Comparison of ENCODE assay signal across 12 cellular contexts in the genomic region with DNA sequence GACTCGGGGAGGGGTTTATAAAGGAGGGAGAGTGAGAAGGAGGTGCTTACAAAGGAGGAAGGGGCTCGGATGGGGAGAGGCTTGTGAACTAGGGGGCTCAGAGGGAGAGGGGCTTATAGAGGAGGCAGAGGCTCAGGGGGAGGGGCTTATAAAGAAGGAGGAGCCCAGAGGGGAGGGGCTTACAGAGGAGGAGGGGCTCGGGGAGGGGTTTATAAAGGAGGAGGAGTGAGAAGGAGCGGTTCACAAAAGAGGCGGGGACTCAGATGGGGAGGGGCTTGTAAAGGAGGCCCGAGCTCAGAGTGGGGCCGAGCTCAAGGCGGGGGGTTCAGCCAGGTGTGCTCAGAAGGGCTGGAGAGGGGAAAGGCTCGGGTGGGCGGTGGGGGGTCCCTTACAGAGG. TPM values are rescaled to one million over a fixed set of nuclear protein-coding genes. Genes with fewer than 3 reads are reported as not detected.
DNase-seq lines count a peak whose midpoint lies in the region; ATAC-seq, FAIRE-seq and TF ChIP-seq lines count a peak whose summit lies in the region.
"Had no signal": no experiment of that assay in that cellular context is flagged by ENCODE, and none has a peak within 500 bp of the region (broad histone marks: within the 10 kb centered on the region; RNA-seq: fewer than 3 reads in every experiment).

No MANE protein-coding gene starts in this region.

- CTCF ChIA-PET in activated CD8-positive, alpha-beta T cell treated with anti-CD3 and anti-CD28 coated beads, Interleukin-2, amount 10 ng/mL, durations not matched to agents 7 days and 5 days (lab: Charles Lee) = interaction anchor here (0.5 to 1.4 kb wide), 5 partner anchors 8 to 548 kb away, joined by 3 to 12 read pairs (median 3); no protein-coding TSS in a partner anchor
- CTCF ChIA-PET in HepG2 (lab: Yijun Ruan, JAX; ENCODE audit: low intra/inter-chr PET ratio, low total read pairs) = interaction anchor here (1.0 kb wide), 1 partner anchor 153 kb away, joined by 3 read pairs; no protein-coding TSS in a partner anchor

- H3K27ac ChIP-seq in HepG2 (ENCODE audit: extremely low read length, insufficient read depth, low read length) (peak overlapping the region; percentile 18), ascending aorta (no peak overlapping the region)

- ATAC-seq in activated CD8-positive, alpha-beta T cell treated with anti-CD3 and anti-CD28 coated beads, Interleukin-2, amount 10 ng/mL, durations not matched to agents 7 days and 5 days = peak; percentile 25
- peak; percentile 62 for ATAC-seq in HepG2
- no peak for ATAC-seq in GM21528 (IDR thresholded peaks at IDR 0.05; ENCODE audit: low FRiP score, unreplicated experiment)
- ATAC-seq in HG02588 (IDR thresholded peaks at IDR 0.05; ENCODE audit: unreplicated experiment) = no peak

- TF ChIP-seq POLR2A in HepG2 (IDR thresholded peaks at IDR 0.05; ENCODE audit: insufficient read depth in 1 of 2, low read depth in 2 of 2, low read length in 2 of 2) = no peak

- POLR2A ChIA-PET in activated CD8-positive, alpha-beta T cell treated with anti-CD3 and anti-CD28 coated beads, Interleukin-2, amount 10 ng/mL, durations not matched to agents 7 days and 5 days (lab: Charles Lee) = interaction anchor here (0.9 to 1.2 kb wide), 3 partner anchors 15 to 27 kb away, joined by 4 to 5 read pairs (median 5); partner anchors contain the start of genes DOHH and FZR1
- POLR2A ChIA-PET in HepG2 (lab: Yijun Ruan, JAX) = interaction anchor here (0.6 to 3.0 kb wide), 8 partner anchors 9 to 195 kb away, joined by 3 to 24 read pairs (median 6); partner anchors contain the start of genes DOHH and MFSD12

- H3K27ac Mint-ChIP-seq in activated CD8-positive, alpha-beta T cell treated with anti-CD3 and anti-CD28 coated beads, Interleukin-2, amount 10 ng/mL, durations not matched to agents 7 days and 5 days = no peak overlapping the region

- H3K9me3 ChIP-seq in HepG2 (ENCODE audit: low read length) (no peaks in the 10 kb centered on the region), ascending aorta (no peaks in the 10 kb centered on the region)

- no peaks in the 10 kb centered on the region for H3K9me3 Mint-ChIP-seq in activated CD8-positive, alpha-beta T cell treated with anti-CD3 and anti-CD28 coated beads, Interleukin-2, amount 10 ng/mL, durations not matched to agents 7 days and 5 days (ENCODE audit: insufficient read depth)
- H3K9me3 Mint-ChIP-seq: activated naive CD8-positive, alpha-beta T cell treated with anti-CD3 and anti-CD28 coated beads, Interleukin-2, amount 10 ng/mL, durations not matched to agents 7 days and 5 days had no signal

- H3K36me3 ChIP-seq in HepG2 (replicated peaks in 1 of 2; ENCODE audit: control insufficient read depth in 1 of 2, insufficient read depth in 2 of 2, low read length in 2 of 2) (no peaks in the 10 kb centered on the region), ascending aorta (no peaks in the 10 kb centered on the region)

- H3K79me2 ChIP-seq in HepG2 (ENCODE audit: insufficient read depth, low read length) = no peaks in the 10 kb centered on the region

- H2AFZ ChIP-seq in HepG2 (ENCODE audit: low read length) = no peak overlapping the region

- TF ChIP-seq EP300 in HepG2 (IDR thresholded peaks at IDR 0.05; ENCODE audit: low read depth in 2 of 2, low read length in 2 of 2) (no peak), HepG2 (CRISPR knock-in tag; IDR thresholded peaks at IDR 0.05; ENCODE audit: borderline replicate concordance) (no peak)

- H3K27me3 Mint-ChIP-seq in activated CD8-positive, alpha-beta T cell treated with anti-CD3 and anti-CD28 coated beads, Interleukin-2, amount 10 ng/mL, durations not matched to agents 7 days and 5 days (ENCODE audit: low read depth) = no peaks in the 10 kb centered on the region

- FAIRE-seq in HepG2 (lab: Jason Lieb, UNC) = no peak

- H3K4me1 Mint-ChIP-seq in activated CD8-positive, alpha-beta T cell treated with anti-CD3 and anti-CD28 coated beads, Interleukin-2, amount 10 ng/mL, durations not matched to agents 7 days and 5 days (ENCODE audit: low read depth) = peaks cover 16% of the 10 kb centered on the region

- H3K4me1 ChIP-seq in HepG2 (ENCODE audit: insufficient read depth, low read length) (peaks cover 20% of the 10 kb centered on the region), ascending aorta (no peaks in the 10 kb centered on the region)

- BruUV-seq in HepG2 (replicated peaks; lab: Mats Ljungman, UMichigan) = no TSS peak

- peak overlapping the region; percentile 61 for H3K4me2 ChIP-seq in HepG2 (ENCODE audit: low read depth, low read length)

- in situ Hi-C loops in HepG2 (cut with HindIII; ENCODE audit: extremely low pct_ligation_motif_present, low pct_unique_long_range_greater_than_20kb) = no loop called here

- H3K4me3 Mint-ChIP-seq in activated CD8-positive, alpha-beta T cell treated with anti-CD3 and anti-CD28 coated beads, Interleukin-2, amount 10 ng/mL, durations not matched to agents 7 days and 5 days = no peak overlapping the region

- 0 out of 2 replicates have a peak overlapping the region, but pooled peaks have one; percentile 28 for H3K9ac ChIP-seq in HepG2 (ENCODE audit: insufficient read depth, low read depth, low read length)

- no peak for TF ChIP-seq CTCF in HepG2 (CRISPR knock-in tag; IDR thresholded peaks at IDR 0.05)
- TF ChIP-seq CTCF in ascending aorta (IDR thresholded peaks at IDR 0.05) = no peak

- H3K27me3 ChIP-seq in HepG2 (ENCODE audit: control insufficient read depth in 1 of 2, insufficient read depth in 2 of 2, low read length in 2 of 2) (no peaks in the 10 kb centered on the region), ascending aorta (peaks cover 2% of the 10 kb centered on the region)

- intact Hi-C loops in HepG2 (cut with micrococcal nuclease; ENCODE audit: unreplicated experiment) (no loop called here), ascending aorta (cut with DNase I) (no loop called here)

- H4K20me1 ChIP-seq in HepG2 (ENCODE audit: insufficient read depth, low read length) = no peaks in the 10 kb centered on the region

- DNase-seq in COLO829 (ENCODE audit: low spot score) (peak; percentile 61), HT-29 (ENCODE audit: low spot score) (peak; percentile 31), HepG2 (ENCODE audit: low spot score) (no peak), ascending aorta (ENCODE audit: low spot score in 2 of 2) (no peak)
- peak; percentile 56 for DNase-seq in activated CD8-positive, alpha-beta T cell treated with anti-CD3 and anti-CD28 coated beads, Interleukin-2, amount 10 ng/mL, durations not matched to agents 7 days and 5 days

- peak overlapping the region; percentile 44 to 67 (median 60); a peak in 4 of 6 replicates for H3K4me3 ChIP-seq in HepG2 (replicated peaks in 1 of 3; ENCODE audit: insufficient read depth in 1 of 3, low read depth in 2 of 3, low read length in 3 of 3)
- no peak overlapping the region for H3K4me3 ChIP-seq in ascending aorta

- 27% methylated on average over 10 of the region's 10 CpGs for WGBS in HepG2 (ENCODE audit: low lambda C conversion rate)

- no peak for TF ChIP-seq RAD21 in HepG2 (CRISPR knock-in tag; IDR thresholded peaks at IDR 0.05)

- H3K36me3 Mint-ChIP-seq in activated CD8-positive, alpha-beta T cell treated with anti-CD3 and anti-CD28 coated beads, Interleukin-2, amount 10 ng/mL, durations not matched to agents 7 days and 5 days (ENCODE audit: low read depth) = no peaks in the 10 kb centered on the region
- H3K36me3 Mint-ChIP-seq: activated naive CD8-positive, alpha-beta T cell treated with anti-CD3 and anti-CD28 coated beads, Interleukin-2, amount 10 ng/mL, durations not matched to agents 7 days and 5 days had no signal

RNA-seq across cellular contexts. Expression of gene SMIM24, which starts 0.5 kb away (rescaled TPM):
- 0.58 and 2.5 TPM in 2 replicates for total RNA-seq in HT-29 (2014; rRNA removed; shearing (Covaris generic))
- total RNA-seq in activated CD8-positive, alpha-beta T cell treated with anti-CD3 and anti-CD28 coated beads, Interleukin-2, amount 10 ng/mL, durations not matched to agents 7 days and 5 days = 1 to 10 TPM; 2.5 to 3.5 TPM
- total RNA-seq in HepG2 (2016; rRNA removed; fragmentation: Illumina TruSeq; extraction: Trizol) (47.4 and 70.6 TPM in 2 replicates), ascending aorta (not detected)
- total RNA-seq in HepG2 (2016; cell fraction: cytosol; rRNA removed; fragmentation: Illumina TruSeq; extraction: Trizol; ENCODE audit: low read depth) = 29.6 and 43.2 TPM in 2 replicates
- total RNA-seq in HepG2 (2016; cell fraction: insoluble cytoplasmic fraction; rRNA removed; fragmentation: Illumina TruSeq; extraction: Trizol) = 47.9 and 76.1 TPM in 2 replicates
- 38.7 and 54.4 TPM in 2 replicates for total RNA-seq in HepG2 (2016; cell fraction: membrane; rRNA removed; fragmentation: Illumina TruSeq; extraction: Trizol)
- total RNA-seq in HepG2 (2016; cell fraction: nucleus; rRNA removed; fragmentation: Illumina TruSeq; extraction: Trizol) = 42.5 and 49.4 TPM in 2 replicates
- polyA plus RNA-seq in HepG2 (2011; rRNA removed) = 9.0 and 11.2 TPM in 2 replicates
- polyA plus RNA-seq in HepG2 (2011; cell fraction: cytosol; rRNA removed) = 9.6 and 9.7 TPM in 2 replicates
- 3.7 and 4.5 TPM in 2 replicates for polyA plus RNA-seq in HepG2 (2011; cell fraction: nucleus; rRNA removed)
- 11.7 and 27.5 TPM in 2 replicates for polyA plus RNA-seq in HepG2 (2012)
- 59.2 and 77.1 TPM in 2 replicates for polyA plus RNA-seq in HepG2 (2016; cell fraction: cytosol; fragmentation: Illumina TruSeq; extraction: Trizol; ENCODE audit: low read depth)
- 77.8 and 93.1 TPM in 2 replicates for polyA plus RNA-seq in HepG2 (2016; cell fraction: insoluble cytoplasmic fraction; fragmentation: Illumina TruSeq; extraction: Trizol; ENCODE audit: low read depth)
- 72.5 and 86.0 TPM in 2 replicates for polyA plus RNA-seq in HepG2 (2016; cell fraction: membrane; fragmentation: Illumina TruSeq; extraction: Trizol; ENCODE audit: low read depth)
- 132 and 146 TPM in 2 replicates for polyA plus RNA-seq in HepG2 (2016; cell fraction: nucleus; fragmentation: Illumina TruSeq; extraction: Trizol; ENCODE audit: insufficient read depth, low read depth)
- 0.51 and 3.8 TPM in 2 replicates for polyA minus RNA-seq in HepG2 (2011; rRNA and poly(A)+ RNA removed; ENCODE audit: low replicate concordance)
- polyA minus RNA-seq in HepG2 (2011; cell fraction: cytosol; rRNA and poly(A)+ RNA removed) = 3.0 and 6.0 TPM in 2 replicates
- polyA minus RNA-seq in HepG2 (2011; cell fraction: nucleus; rRNA and poly(A)+ RNA removed) = 0.64 and 1.4 TPM in 2 replicates
- total RNA-seq: lung microvascular endothelial cell, urinary bladder had no signal
- polyA plus RNA-seq: urinary bladder had no signal

RNA-seq across cellular contexts. Expression of gene SMIM44, which starts 3.4 kb away (rescaled TPM):
- 0.60 and 1.4 TPM in 2 replicates for total RNA-seq in HT-29 (2014; rRNA removed; shearing (Covaris generic))
- total RNA-seq in activated CD8-positive, alpha-beta T cell treated with anti-CD3 and anti-CD28 coated beads, Interleukin-2, amount 10 ng/mL, durations not matched to agents 7 days and 5 days = not detected
- total RNA-seq in HepG2 (2016; rRNA removed; fragmentation: Illumina TruSeq; extraction: Trizol) = not detected in 2 replicates
- total RNA-seq in HepG2 (2016; cell fraction: cytosol; rRNA removed; fragmentation: Illumina TruSeq; extraction: Trizol; ENCODE audit: low read depth) = not detected in 2 replicates
- not detected in 2 replicates for total RNA-seq in HepG2 (2016; cell fraction: insoluble cytoplasmic fraction; rRNA removed; fragmentation: Illumina TruSeq; extraction: Trizol)
- total RNA-seq in HepG2 (2016; cell fraction: membrane; rRNA removed; fragmentation: Illumina TruSeq; extraction: Trizol) = not detected in 2 replicates
- total RNA-seq in HepG2 (2016; cell fraction: nucleus; rRNA removed; fragmentation: Illumina TruSeq; extraction: Trizol) = not detected in 2 replicates
- not detected in 2 replicates for polyA plus RNA-seq in HepG2 (2011; rRNA removed)
- polyA plus RNA-seq in HepG2 (2011; cell fraction: cytosol; rRNA removed) = not detected in 2 replicates
- not detected in 2 replicates for polyA plus RNA-seq in HepG2 (2011; cell fraction: nucleus; rRNA removed)
- polyA plus RNA-seq in HepG2 (2012) = not detected in 2 replicates
- polyA plus RNA-seq in HepG2 (2016; cell fraction: cytosol; fragmentation: Illumina TruSeq; extraction: Trizol; ENCODE audit: low read depth) = not detected in 2 replicates
- polyA plus RNA-seq in HepG2 (2016; cell fraction: insoluble cytoplasmic fraction; fragmentation: Illumina TruSeq; extraction: Trizol; ENCODE audit: low read depth) = not detected in 2 replicates
- polyA plus RNA-seq in HepG2 (2016; cell fraction: membrane; fragmentation: Illumina TruSeq; extraction: Trizol; ENCODE audit: low read depth) = not detected in 2 replicates
- polyA plus RNA-seq in HepG2 (2016; cell fraction: nucleus; fragmentation: Illumina TruSeq; extraction: Trizol; ENCODE audit: insufficient read depth, low read depth) = not detected in 2 replicates
- not detected in 2 replicates for polyA minus RNA-seq in HepG2 (2011; rRNA and poly(A)+ RNA removed; ENCODE audit: low replicate concordance)
- polyA minus RNA-seq in HepG2 (2011; cell fraction: cytosol; rRNA and poly(A)+ RNA removed) = not detected in 2 replicates
- polyA minus RNA-seq in HepG2 (2011; cell fraction: nucleus; rRNA and poly(A)+ RNA removed) = not detected in 2 replicates
- total RNA-seq in ascending aorta = not detected
- total RNA-seq: activated naive CD8-positive, alpha-beta T cell treated with anti-CD3 and anti-CD28 coated beads, Interleukin-2, amount 10 ng/mL, durations not matched to agents 7 days and 5 days; LHCN-M2; lung microvascular endothelial cell; urinary bladder had no signal
- polyA plus RNA-seq: esophagus, urinary bladder had no signal

RNA-seq across cellular contexts. Expression of gene DOHH, which starts 20.7 kb away (rescaled TPM):
- 46.8 and 52.8 TPM in 2 replicates for total RNA-seq in HT-29 (2014; rRNA removed; shearing (Covaris generic))
- total RNA-seq in activated CD8-positive, alpha-beta T cell treated with anti-CD3 and anti-CD28 coated beads, Interleukin-2, amount 10 ng/mL, durations not matched to agents 7 days and 5 days = 10 to 100 TPM; 14.6 to 16.1 TPM
- 10.3 and 13.7 TPM in 2 replicates for total RNA-seq in HepG2 (2016; rRNA removed; fragmentation: Illumina TruSeq; extraction: Trizol)
- 2.2 TPM in 2 replicates for total RNA-seq in HepG2 (2016; cell fraction: cytosol; rRNA removed; fragmentation: Illumina TruSeq; extraction: Trizol; ENCODE audit: low read depth)
- 10.1 and 13.2 TPM in 2 replicates for total RNA-seq in HepG2 (2016; cell fraction: insoluble cytoplasmic fraction; rRNA removed; fragmentation: Illumina TruSeq; extraction: Trizol)
- total RNA-seq in HepG2 (2016; cell fraction: membrane; rRNA removed; fragmentation: Illumina TruSeq; extraction: Trizol) = 5.2 and 7.2 TPM in 2 replicates
- 5.0 and 6.8 TPM in 2 replicates for total RNA-seq in HepG2 (2016; cell fraction: nucleus; rRNA removed; fragmentation: Illumina TruSeq; extraction: Trizol)
- 3.5 and 4.8 TPM in 2 replicates for polyA plus RNA-seq in HepG2 (2011; rRNA removed)
- polyA plus RNA-seq in HepG2 (2011; cell fraction: cytosol; rRNA removed) = 4.6 and 9.1 TPM in 2 replicates
- 7.4 and 8.4 TPM in 2 replicates for polyA plus RNA-seq in HepG2 (2011; cell fraction: nucleus; rRNA removed)
- 4.7 and 7.0 TPM in 2 replicates for polyA plus RNA-seq in HepG2 (2012)
- 1.5 and 2.2 TPM in 2 replicates for polyA plus RNA-seq in HepG2 (2016; cell fraction: cytosol; fragmentation: Illumina TruSeq; extraction: Trizol; ENCODE audit: low read depth)
- 12.2 and 13.2 TPM in 2 replicates for polyA plus RNA-seq in HepG2 (2016; cell fraction: insoluble cytoplasmic fraction; fragmentation: Illumina TruSeq; extraction: Trizol; ENCODE audit: low read depth)
- 3.7 and 4.3 TPM in 2 replicates for polyA plus RNA-seq in HepG2 (2016; cell fraction: membrane; fragmentation: Illumina TruSeq; extraction: Trizol; ENCODE audit: low read depth)
- 10.0 and 11.0 TPM in 2 replicates for polyA plus RNA-seq in HepG2 (2016; cell fraction: nucleus; fragmentation: Illumina TruSeq; extraction: Trizol; ENCODE audit: insufficient read depth, low read depth)
- 5.5 and 8.1 TPM in 2 replicates for polyA minus RNA-seq in HepG2 (2011; rRNA and poly(A)+ RNA removed; ENCODE audit: low replicate concordance)
- polyA minus RNA-seq in HepG2 (2011; cell fraction: cytosol; rRNA and poly(A)+ RNA removed) = 4.5 and 6.8 TPM in 2 replicates
- 3.5 and 5.0 TPM in 2 replicates for polyA minus RNA-seq in HepG2 (2011; cell fraction: nucleus; rRNA and poly(A)+ RNA removed)
- total RNA-seq in ascending aorta = 40.9 TPM

RNA-seq across cellular contexts. Expression of gene FZR1, which starts 26.3 kb away (rescaled TPM):
- total RNA-seq in HT-29 (2014; rRNA removed; shearing (Covaris generic)) = 49.8 and 62.5 TPM in 2 replicates
- 10 to 100 TPM; 72.7 to 81.6 TPM for total RNA-seq in activated CD8-positive, alpha-beta T cell treated with anti-CD3 and anti-CD28 coated beads, Interleukin-2, amount 10 ng/mL, durations not matched to agents 7 days and 5 days
- total RNA-seq in HepG2 (2016; rRNA removed; fragmentation: Illumina TruSeq; extraction: Trizol) = 18.3 and 29.0 TPM in 2 replicates
- 7.3 and 8.3 TPM in 2 replicates for total RNA-seq in HepG2 (2016; cell fraction: cytosol; rRNA removed; fragmentation: Illumina TruSeq; extraction: Trizol; ENCODE audit: low read depth)
- 14.2 and 28.7 TPM in 2 replicates for total RNA-seq in HepG2 (2016; cell fraction: insoluble cytoplasmic fraction; rRNA removed; fragmentation: Illumina TruSeq; extraction: Trizol)
- total RNA-seq in HepG2 (2016; cell fraction: membrane; rRNA removed; fragmentation: Illumina TruSeq; extraction: Trizol) = 11.9 and 12.1 TPM in 2 replicates
- total RNA-seq in HepG2 (2016; cell fraction: nucleus; rRNA removed; fragmentation: Illumina TruSeq; extraction: Trizol) = 13.9 and 16.7 TPM in 2 replicates
- polyA plus RNA-seq in HepG2 (2011; rRNA removed) = 30.8 and 39.2 TPM in 2 replicates
- 14.2 and 18.0 TPM in 2 replicates for polyA plus RNA-seq in HepG2 (2011; cell fraction: cytosol; rRNA removed)
- polyA plus RNA-seq in HepG2 (2011; cell fraction: nucleus; rRNA removed) = 95.9 and 102 TPM in 2 replicates
- polyA plus RNA-seq in HepG2 (2012) = 24.3 and 37.8 TPM in 2 replicates
- polyA plus RNA-seq in HepG2 (2016; cell fraction: cytosol; fragmentation: Illumina TruSeq; extraction: Trizol; ENCODE audit: low read depth) = 1.6 and 2.9 TPM in 2 replicates
- 17.3 and 26.9 TPM in 2 replicates for polyA plus RNA-seq in HepG2 (2016; cell fraction: insoluble cytoplasmic fraction; fragmentation: Illumina TruSeq; extraction: Trizol; ENCODE audit: low read depth)
- 6.0 and 6.7 TPM in 2 replicates for polyA plus RNA-seq in HepG2 (2016; cell fraction: membrane; fragmentation: Illumina TruSeq; extraction: Trizol; ENCODE audit: low read depth)
- polyA plus RNA-seq in HepG2 (2016; cell fraction: nucleus; fragmentation: Illumina TruSeq; extraction: Trizol; ENCODE audit: insufficient read depth, low read depth) = 52.3 and 54.5 TPM in 2 replicates
- polyA minus RNA-seq in HepG2 (2011; rRNA and poly(A)+ RNA removed; ENCODE audit: low replicate concordance) = 18.4 and 43.6 TPM in 2 replicates
- polyA minus RNA-seq in HepG2 (2011; cell fraction: cytosol; rRNA and poly(A)+ RNA removed) = 15.1 and 16.5 TPM in 2 replicates
- polyA minus RNA-seq in HepG2 (2011; cell fraction: nucleus; rRNA and poly(A)+ RNA removed) = 17.9 and 24.6 TPM in 2 replicates
- total RNA-seq in ascending aorta = 56.8 TPM

RNA-seq across cellular contexts. Expression of gene TEKTIP1, which starts 59.2 kb away (rescaled TPM):
- not detected in 2 replicates for total RNA-seq in HT-29 (2014; rRNA removed; shearing (Covaris generic))
- 1 to 10 TPM; 8.3 to 9.4 TPM for total RNA-seq in activated CD8-positive, alpha-beta T cell treated with anti-CD3 and anti-CD28 coated beads, Interleukin-2, amount 10 ng/mL, durations not matched to agents 7 days and 5 days
- not detected in 2 replicates for total RNA-seq in HepG2 (2016; rRNA removed; fragmentation: Illumina TruSeq; extraction: Trizol)
- total RNA-seq in HepG2 (2016; cell fraction: cytosol; rRNA removed; fragmentation: Illumina TruSeq; extraction: Trizol; ENCODE audit: low read depth) = not detected in 2 replicates
- not detected in 2 replicates for total RNA-seq in HepG2 (2016; cell fraction: insoluble cytoplasmic fraction; rRNA removed; fragmentation: Illumina TruSeq; extraction: Trizol)
- total RNA-seq in HepG2 (2016; cell fraction: membrane; rRNA removed; fragmentation: Illumina TruSeq; extraction: Trizol) = not detected in 2 replicates
- not detected in 2 replicates for total RNA-seq in HepG2 (2016; cell fraction: nucleus; rRNA removed; fragmentation: Illumina TruSeq; extraction: Trizol)
- polyA plus RNA-seq in HepG2 (2011; rRNA removed) = not detected in 2 replicates
- polyA plus RNA-seq in HepG2 (2011; cell fraction: cytosol; rRNA removed) = not detected in 2 replicates
- polyA plus RNA-seq in HepG2 (2011; cell fraction: nucleus; rRNA removed) = 0.32 TPM in 1 of 2 replicates, not detected in the other
- 0.24 and 0.35 TPM in 2 replicates for polyA plus RNA-seq in HepG2 (2012)
- not detected in 2 replicates for polyA plus RNA-seq in HepG2 (2016; cell fraction: cytosol; fragmentation: Illumina TruSeq; extraction: Trizol; ENCODE audit: low read depth)
- polyA plus RNA-seq in HepG2 (2016; cell fraction: insoluble cytoplasmic fraction; fragmentation: Illumina TruSeq; extraction: Trizol; ENCODE audit: low read depth) = not detected in 2 replicates
- not detected in 2 replicates for polyA plus RNA-seq in HepG2 (2016; cell fraction: membrane; fragmentation: Illumina TruSeq; extraction: Trizol; ENCODE audit: low read depth)
- not detected in 2 replicates for polyA plus RNA-seq in HepG2 (2016; cell fraction: nucleus; fragmentation: Illumina TruSeq; extraction: Trizol; ENCODE audit: insufficient read depth, low read depth)
- polyA minus RNA-seq in HepG2 (2011; rRNA and poly(A)+ RNA removed; ENCODE audit: low replicate concordance) = not detected in 2 replicates
- polyA minus RNA-seq in HepG2 (2011; cell fraction: cytosol; rRNA and poly(A)+ RNA removed) = not detected in 2 replicates
- polyA minus RNA-seq in HepG2 (2011; cell fraction: nucleus; rRNA and poly(A)+ RNA removed) = not detected in 2 replicates
- not detected for total RNA-seq in ascending aorta
- total RNA-seq: LHCN-M2, lung microvascular endothelial cell, urinary bladder had no signal

Comparison
In these comparisons a context has a peak if more than half of its experiments do, and no peak if none do; other contexts are left out.
1. DNase-seq: peak in COLO829 (single experiment), HT-29 (single experiment) and activated CD8-positive, alpha-beta T cell treated with anti-CD3 and anti-CD28 coated beads, Interleukin-2, amount 10 ng/mL, durations not matched to agents 7 days and 5 days (single experiment); none in HepG2 (single experiment) and ascending aorta (0 of 2).
2. ATAC-seq: peak in activated CD8-positive, alpha-beta T cell treated with anti-CD3 and anti-CD28 coated beads, Interleukin-2, amount 10 ng/mL, durations not matched to agents 7 days and 5 days (single experiment) and HepG2 (single experiment); none in GM21528 (single experiment) and HG02588 (single experiment).
3. H3K4me3 ChIP-seq: peak in HepG2 (3 of 3); none in ascending aorta (0 of 2).